1 cellular context compared by ENCODE assay signal in the genomic region with DNA sequence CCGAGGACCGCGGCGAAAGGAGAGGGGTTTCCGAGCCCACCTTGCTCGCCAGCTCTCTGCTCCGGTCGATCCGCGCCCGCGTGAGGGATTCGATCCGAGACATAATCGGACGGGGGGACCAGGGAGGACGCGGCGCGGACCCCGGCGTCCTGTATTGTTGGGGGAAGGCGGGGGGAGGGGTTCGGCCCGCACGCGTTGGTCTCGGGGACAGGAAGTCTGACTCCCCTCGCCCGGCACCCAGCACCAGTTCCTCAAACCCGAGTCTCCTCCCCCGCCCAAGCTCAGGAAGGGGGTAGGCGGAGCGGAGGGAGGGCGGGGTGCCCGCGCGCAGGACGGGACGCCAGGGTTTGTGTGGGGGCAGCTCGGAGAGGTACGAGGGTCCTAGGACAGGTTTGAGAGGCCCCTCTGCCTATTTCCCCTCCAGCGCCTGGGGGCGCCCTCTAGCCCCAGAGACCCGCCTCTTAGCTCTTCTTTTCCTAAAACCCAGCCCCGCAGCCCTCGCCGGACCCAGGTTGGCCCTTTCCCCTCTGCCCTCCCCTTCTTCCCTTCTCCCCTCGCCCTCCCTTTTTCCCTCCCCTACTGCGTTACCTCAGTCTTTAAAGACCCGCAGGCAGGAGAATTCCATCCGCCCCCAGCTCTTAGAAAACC.
TF ChIP-seq lines count a peak whose summit lies in the region.

A gene (minus strand): TSS at position 223 of the 648 bp plus-strand sequence. CDS start 120 bp downstream, at position 103.

TF ChIP-seq in HepG2, 621 proteins besides CTCF, POLR2A, EP300 and RAD21 (continued from another document and continues in another):
- TF ChIP-seq, protein P1, sequence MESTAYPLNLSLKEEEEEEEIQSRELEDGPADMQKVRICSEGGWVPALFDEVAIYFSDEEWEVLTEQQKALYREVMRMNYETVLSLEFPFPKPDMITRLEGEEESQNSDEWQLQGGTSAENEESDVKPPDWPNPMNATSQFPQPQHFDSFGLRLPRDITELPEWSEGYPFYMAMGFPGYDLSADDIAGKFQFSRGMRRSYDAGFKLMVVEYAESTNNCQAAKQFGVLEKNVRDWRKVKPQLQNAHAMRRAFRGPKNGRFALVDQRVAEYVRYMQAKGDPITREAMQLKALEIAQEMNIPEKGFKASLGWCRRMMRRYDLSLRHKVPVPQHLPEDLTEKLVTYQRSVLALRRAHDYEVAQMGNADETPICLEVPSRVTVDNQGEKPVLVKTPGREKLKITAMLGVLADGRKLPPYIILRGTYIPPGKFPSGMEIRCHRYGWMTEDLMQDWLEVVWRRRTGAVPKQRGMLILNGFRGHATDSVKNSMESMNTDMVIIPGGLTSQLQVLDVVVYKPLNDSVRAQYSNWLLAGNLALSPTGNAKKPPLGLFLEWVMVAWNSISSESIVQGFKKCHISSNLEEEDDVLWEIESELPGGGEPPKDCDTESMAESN (CRISPR knock-in tag; conservative IDR thresholded peaks at IDR 0.05): peak; percentile 58; the same call in 1 of the 2 replicates
- TF ChIP-seq ARHGAP35 (CRISPR knock-in tag; IDR thresholded peaks at IDR 0.05; ENCODE audit: borderline replicate concordance) (no peak), ZMYM3 (CRISPR knock-in tag; IDR thresholded peaks at IDR 0.05) (no peak), KDM6A (CRISPR knock-in tag; IDR thresholded peaks at IDR 0.05; ENCODE audit: low read depth) (no peak), ZNF263 (CRISPR knock-in tag; IDR thresholded peaks at IDR 0.05) (no peak), NCOA5 (CRISPR knock-in tag; IDR thresholded peaks at IDR 0.05) (no peak), ZNF326 (CRISPR knock-in tag; IDR thresholded peaks at IDR 0.05; ENCODE audit: borderline replicate concordance) (no peak), GABPA (IDR thresholded peaks at IDR 0.05; ENCODE audit: low read depth, low read length) (0 out of 2 replicates have a peak, but pooled peaks have one; percentile 11), GABPA (CRISPR knock-in tag; IDR thresholded peaks at IDR 0.05; ENCODE audit: low read depth) (peak; percentile 56; the same call in 1 of the 2 replicates), SPEN (CRISPR knock-in tag; IDR thresholded peaks at IDR 0.05; ENCODE audit: low read depth) (no peak), YY1 (IDR thresholded peaks at IDR 0.05; ENCODE audit: insufficient read depth, insufficient replicate concordance, low read depth, low read length) (no peak), TOPORS (CRISPR knock-in tag; IDR thresholded peaks at IDR 0.05) (no peak), ZNF788 (CRISPR knock-in tag; IDR thresholded peaks at IDR 0.05; ENCODE audit: borderline replicate concordance) (peak; percentile 77; the same call in 1 of the 2 replicates), TMF1 (CRISPR knock-in tag; IDR thresholded peaks at IDR 0.05; ENCODE audit: low read depth) (0 out of 2 replicates have a peak, but pooled peaks have one; percentile 21), SP140L (CRISPR knock-in tag; IDR thresholded peaks at IDR 0.05; ENCODE audit: borderline replicate concordance) (no peak), TBX2 (CRISPR knock-in tag; IDR thresholded peaks at IDR 0.05; ENCODE audit: borderline replicate concordance) (peak; percentile 49; the same call in 1 of the 2 replicates), ZZZ3 (CRISPR knock-in tag; IDR thresholded peaks at IDR 0.05; ENCODE audit: borderline replicate concordance) (no peak), ZNF274 (CRISPR knock-in tag; IDR thresholded peaks at IDR 0.05) (no peak), ZNF234 (CRISPR knock-in tag; conservative IDR thresholded peaks at IDR 0.05) (no peak), RFXAP (CRISPR knock-in tag; IDR thresholded peaks at IDR 0.05; ENCODE audit: borderline replicate concordance) (no peak)
- TF ChIP-seq, protein P2, sequence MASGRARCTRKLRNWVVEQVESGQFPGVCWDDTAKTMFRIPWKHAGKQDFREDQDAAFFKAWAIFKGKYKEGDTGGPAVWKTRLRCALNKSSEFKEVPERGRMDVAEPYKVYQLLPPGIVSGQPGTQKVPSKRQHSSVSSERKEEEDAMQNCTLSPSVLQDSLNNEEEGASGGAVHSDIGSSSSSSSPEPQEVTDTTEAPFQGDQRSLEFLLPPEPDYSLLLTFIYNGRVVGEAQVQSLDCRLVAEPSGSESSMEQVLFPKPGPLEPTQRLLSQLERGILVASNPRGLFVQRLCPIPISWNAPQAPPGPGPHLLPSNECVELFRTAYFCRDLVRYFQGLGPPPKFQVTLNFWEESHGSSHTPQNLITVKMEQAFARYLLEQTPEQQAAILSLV (CRISPR knock-in tag; IDR thresholded peaks at IDR 0.05; ENCODE audit: borderline replicate concordance): peak; percentile 52; the same call in 1 of the 2 replicates
- TF ChIP-seq, protein P3, sequence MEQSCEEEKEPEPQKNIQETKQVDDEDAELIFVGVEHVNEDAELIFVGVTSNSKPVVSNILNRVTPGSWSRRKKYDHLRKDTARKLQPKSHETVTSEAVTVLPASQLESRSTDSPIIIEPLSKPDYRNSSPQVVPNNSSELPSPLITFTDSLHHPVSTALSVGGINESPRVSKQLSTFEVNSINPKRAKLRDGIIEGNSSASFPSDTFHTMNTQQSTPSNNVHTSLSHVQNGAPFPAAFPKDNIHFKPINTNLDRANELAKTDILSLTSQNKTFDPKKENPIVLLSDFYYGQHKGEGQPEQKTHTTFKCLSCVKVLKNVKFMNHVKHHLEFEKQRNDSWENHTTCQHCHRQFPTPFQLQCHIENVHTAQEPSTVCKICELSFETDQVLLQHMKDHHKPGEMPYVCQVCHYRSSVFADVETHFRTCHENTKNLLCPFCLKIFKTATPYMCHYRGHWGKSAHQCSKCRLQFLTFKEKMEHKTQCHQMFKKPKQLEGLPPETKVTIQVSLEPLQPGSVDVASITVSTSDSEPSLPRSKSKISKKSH (CRISPR knock-in tag; IDR thresholded peaks at IDR 0.05; ENCODE audit: borderline replicate concordance): no peak; the same call in 1 of the 2 replicates
- TF ChIP-seq, protein P4, sequence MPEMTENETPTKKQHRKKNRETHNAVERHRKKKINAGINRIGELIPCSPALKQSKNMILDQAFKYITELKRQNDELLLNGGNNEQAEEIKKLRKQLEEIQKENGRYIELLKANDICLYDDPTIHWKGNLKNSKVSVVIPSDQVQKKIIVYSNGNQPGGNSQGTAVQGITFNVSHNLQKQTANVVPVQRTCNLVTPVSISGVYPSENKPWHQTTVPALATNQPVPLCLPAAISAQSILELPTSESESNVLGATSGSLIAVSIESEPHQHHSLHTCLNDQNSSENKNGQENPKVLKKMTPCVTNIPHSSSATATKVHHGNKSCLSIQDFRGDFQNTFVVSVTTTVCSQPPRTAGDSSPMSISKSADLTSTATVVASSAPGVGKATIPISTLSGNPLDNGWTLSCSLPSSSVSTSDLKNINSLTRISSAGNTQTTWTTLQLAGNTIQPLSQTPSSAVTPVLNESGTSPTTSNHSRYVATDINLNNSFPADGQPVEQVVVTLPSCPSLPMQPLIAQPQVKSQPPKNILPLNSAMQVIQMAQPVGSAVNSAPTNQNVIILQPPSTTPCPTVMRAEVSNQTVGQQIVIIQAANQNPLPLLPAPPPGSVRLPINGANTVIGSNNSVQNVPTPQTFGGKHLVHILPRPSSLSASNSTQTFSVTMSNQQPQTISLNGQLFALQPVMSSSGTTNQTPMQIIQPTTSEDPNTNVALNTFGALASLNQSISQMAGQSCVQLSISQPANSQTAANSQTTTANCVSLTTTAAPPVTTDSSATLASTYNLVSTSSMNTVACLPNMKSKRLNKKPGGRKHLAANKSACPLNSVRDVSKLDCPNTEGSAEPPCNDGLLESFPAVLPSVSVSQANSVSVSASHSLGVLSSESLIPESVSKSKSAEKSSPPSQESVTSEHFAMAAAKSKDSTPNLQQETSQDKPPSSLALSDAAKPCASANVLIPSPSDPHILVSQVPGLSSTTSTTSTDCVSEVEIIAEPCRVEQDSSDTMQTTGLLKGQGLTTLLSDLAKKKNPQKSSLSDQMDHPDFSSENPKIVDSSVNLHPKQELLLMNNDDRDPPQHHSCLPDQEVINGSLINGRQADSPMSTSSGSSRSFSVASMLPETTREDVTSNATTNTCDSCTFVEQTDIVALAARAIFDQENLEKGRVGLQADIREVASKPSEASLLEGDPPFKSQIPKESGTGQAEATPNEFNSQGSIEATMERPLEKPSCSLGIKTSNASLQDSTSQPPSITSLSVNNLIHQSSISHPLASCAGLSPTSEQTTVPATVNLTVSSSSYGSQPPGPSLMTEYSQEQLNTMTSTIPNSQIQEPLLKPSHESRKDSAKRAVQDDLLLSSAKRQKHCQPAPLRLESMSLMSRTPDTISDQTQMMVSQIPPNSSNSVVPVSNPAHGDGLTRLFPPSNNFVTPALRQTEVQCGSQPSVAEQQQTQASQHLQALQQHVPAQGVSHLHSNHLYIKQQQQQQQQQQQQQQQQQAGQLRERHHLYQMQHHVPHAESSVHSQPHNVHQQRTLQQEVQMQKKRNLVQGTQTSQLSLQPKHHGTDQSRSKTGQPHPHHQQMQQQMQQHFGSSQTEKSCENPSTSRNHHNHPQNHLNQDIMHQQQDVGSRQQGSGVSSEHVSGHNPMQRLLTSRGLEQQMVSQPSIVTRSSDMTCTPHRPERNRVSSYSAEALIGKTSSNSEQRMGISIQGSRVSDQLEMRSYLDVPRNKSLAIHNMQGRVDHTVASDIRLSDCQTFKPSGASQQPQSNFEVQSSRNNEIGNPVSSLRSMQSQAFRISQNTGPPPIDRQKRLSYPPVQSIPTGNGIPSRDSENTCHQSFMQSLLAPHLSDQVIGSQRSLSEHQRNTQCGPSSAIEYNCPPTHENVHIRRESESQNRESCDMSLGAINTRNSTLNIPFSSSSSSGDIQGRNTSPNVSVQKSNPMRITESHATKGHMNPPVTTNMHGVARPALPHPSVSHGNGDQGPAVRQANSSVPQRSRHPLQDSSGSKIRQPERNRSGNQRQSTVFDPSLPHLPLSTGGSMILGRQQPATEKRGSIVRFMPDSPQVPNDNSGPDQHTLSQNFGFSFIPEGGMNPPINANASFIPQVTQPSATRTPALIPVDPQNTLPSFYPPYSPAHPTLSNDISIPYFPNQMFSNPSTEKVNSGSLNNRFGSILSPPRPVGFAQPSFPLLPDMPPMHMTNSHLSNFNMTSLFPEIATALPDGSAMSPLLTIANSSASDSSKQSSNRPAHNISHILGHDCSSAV (CRISPR knock-in tag; IDR thresholded peaks at IDR 0.05; ENCODE audit: borderline replicate concordance): no peak
- TF ChIP-seq, protein P5, sequence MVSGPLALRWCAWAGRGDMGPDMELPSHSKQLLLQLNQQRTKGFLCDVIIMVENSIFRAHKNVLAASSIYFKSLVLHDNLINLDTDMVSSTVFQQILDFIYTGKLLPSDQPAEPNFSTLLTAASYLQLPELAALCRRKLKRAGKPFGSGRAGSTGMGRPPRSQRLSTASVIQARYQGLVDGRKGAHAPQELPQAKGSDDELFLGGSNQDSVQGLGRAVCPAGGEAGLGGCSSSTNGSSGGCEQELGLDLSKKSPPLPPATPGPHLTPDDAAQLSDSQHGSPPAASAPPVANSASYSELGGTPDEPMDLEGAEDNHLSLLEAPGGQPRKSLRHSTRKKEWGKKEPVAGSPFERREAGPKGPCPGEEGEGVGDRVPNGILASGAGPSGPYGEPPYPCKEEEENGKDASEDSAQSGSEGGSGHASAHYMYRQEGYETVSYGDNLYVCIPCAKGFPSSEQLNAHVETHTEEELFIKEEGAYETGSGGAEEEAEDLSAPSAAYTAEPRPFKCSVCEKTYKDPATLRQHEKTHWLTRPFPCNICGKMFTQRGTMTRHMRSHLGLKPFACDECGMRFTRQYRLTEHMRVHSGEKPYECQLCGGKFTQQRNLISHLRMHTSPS (CRISPR knock-in tag; IDR thresholded peaks at IDR 0.05; ENCODE audit: low read depth): no peak
- TF ChIP-seq, protein P6, sequence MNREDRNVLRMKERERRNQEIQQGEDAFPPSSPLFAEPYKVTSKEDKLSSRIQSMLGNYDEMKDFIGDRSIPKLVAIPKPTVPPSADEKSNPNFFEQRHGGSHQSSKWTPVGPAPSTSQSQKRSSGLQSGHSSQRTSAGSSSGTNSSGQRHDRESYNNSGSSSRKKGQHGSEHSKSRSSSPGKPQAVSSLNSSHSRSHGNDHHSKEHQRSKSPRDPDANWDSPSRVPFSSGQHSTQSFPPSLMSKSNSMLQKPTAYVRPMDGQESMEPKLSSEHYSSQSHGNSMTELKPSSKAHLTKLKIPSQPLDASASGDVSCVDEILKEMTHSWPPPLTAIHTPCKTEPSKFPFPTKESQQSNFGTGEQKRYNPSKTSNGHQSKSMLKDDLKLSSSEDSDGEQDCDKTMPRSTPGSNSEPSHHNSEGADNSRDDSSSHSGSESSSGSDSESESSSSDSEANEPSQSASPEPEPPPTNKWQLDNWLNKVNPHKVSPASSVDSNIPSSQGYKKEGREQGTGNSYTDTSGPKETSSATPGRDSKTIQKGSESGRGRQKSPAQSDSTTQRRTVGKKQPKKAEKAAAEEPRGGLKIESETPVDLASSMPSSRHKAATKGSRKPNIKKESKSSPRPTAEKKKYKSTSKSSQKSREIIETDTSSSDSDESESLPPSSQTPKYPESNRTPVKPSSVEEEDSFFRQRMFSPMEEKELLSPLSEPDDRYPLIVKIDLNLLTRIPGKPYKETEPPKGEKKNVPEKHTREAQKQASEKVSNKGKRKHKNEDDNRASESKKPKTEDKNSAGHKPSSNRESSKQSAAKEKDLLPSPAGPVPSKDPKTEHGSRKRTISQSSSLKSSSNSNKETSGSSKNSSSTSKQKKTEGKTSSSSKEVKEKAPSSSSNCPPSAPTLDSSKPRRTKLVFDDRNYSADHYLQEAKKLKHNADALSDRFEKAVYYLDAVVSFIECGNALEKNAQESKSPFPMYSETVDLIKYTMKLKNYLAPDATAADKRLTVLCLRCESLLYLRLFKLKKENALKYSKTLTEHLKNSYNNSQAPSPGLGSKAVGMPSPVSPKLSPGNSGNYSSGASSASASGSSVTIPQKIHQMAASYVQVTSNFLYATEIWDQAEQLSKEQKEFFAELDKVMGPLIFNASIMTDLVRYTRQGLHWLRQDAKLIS (CRISPR knock-in tag; IDR thresholded peaks at IDR 0.05): no peak
- TF ChIP-seq, protein P7, sequence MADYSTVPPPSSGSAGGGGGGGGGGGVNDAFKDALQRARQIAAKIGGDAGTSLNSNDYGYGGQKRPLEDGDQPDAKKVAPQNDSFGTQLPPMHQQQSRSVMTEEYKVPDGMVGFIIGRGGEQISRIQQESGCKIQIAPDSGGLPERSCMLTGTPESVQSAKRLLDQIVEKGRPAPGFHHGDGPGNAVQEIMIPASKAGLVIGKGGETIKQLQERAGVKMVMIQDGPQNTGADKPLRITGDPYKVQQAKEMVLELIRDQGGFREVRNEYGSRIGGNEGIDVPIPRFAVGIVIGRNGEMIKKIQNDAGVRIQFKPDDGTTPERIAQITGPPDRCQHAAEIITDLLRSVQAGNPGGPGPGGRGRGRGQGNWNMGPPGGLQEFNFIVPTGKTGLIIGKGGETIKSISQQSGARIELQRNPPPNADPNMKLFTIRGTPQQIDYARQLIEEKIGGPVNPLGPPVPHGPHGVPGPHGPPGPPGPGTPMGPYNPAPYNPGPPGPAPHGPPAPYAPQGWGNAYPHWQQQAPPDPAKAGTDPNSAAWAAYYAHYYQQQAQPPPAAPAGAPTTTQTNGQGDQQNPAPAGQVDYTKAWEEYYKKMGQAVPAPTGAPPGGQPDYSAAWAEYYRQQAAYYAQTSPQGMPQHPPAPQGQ (CRISPR knock-in tag; IDR thresholded peaks at IDR 0.05; ENCODE audit: borderline replicate concordance): no peak
